Comparison of ENCODE assay signal across 1 cellular context in genomic region chr17:75459590-75460267, GRCh38.
TF ChIP-seq lines count a peak whose summit lies in the region.

No MANE protein-coding gene starts in this region.

TF ChIP-seq in HepG2, 621 proteins besides CTCF, POLR2A, EP300 and RAD21 (continued from another document and continues in another):
- TF ChIP-seq PRDM10 (CRISPR knock-in tag; IDR thresholded peaks at IDR 0.05; ENCODE audit: low read depth) (peak; percentile 62; the same call in 1 of the 2 replicates), ZBTB20 (CRISPR knock-in tag; IDR thresholded peaks at IDR 0.05; ENCODE audit: borderline replicate concordance, low read depth) (peak; percentile 95; the same call in 1 of the 2 replicates), ZIK1 (CRISPR knock-in tag; IDR thresholded peaks at IDR 0.05; ENCODE audit: borderline replicate concordance, low read depth) (no peak), CREB1 (IDR thresholded peaks at IDR 0.05) (peak; percentile 40), CREB1 (CRISPR knock-in tag; IDR thresholded peaks at IDR 0.05) (peak; percentile 40; the same call in 1 of the 2 replicates), SOX6 (IDR thresholded peaks at IDR 0.05) (no peak), SOX6 (CRISPR knock-in tag; IDR thresholded peaks at IDR 0.05) (peak; percentile 77), ZNF292 (CRISPR knock-in tag; IDR thresholded peaks at IDR 0.05; ENCODE audit: borderline replicate concordance, low read depth) (peak; percentile 31; the same call in 1 of the 2 replicates), PAXIP1 (CRISPR knock-in tag; conservative IDR thresholded peaks at IDR 0.05) (peak; percentile 75), SPEN (CRISPR knock-in tag; IDR thresholded peaks at IDR 0.05; ENCODE audit: low read depth) (peak; percentile 57; the same call in 1 of the 2 replicates), FOXA1 (IDR thresholded peaks at IDR 0.05) (0 out of 2 replicates have a peak, but pooled peaks have one; percentile 15), FOXA1 (CRISPR knock-in tag; IDR thresholded peaks at IDR 0.05) (peak; percentile 83), TEAD3 (CRISPR knock-in tag; optimal IDR thresholded peaks at IDR 0.05; ENCODE audit: borderline replicate concordance) (peak; percentile 61), ELF3 (CRISPR knock-in tag; IDR thresholded peaks at IDR 0.05) (peak; percentile 64; the same call in 1 of the 2 replicates), ZNF614 (CRISPR knock-in tag; IDR thresholded peaks at IDR 0.05; ENCODE audit: borderline replicate concordance) (0 out of 2 replicates have a peak, but pooled peaks have one; percentile 52), ZNF264 (CRISPR knock-in tag; IDR thresholded peaks at IDR 0.05) (peak; percentile 84), ZNF788 (CRISPR knock-in tag; IDR thresholded peaks at IDR 0.05; ENCODE audit: borderline replicate concordance) (peak; percentile 47; the same call in 1 of the 2 replicates), ZGPAT (CRISPR knock-in tag; IDR thresholded peaks at IDR 0.05) (peak; percentile 69), ZC3H4 (CRISPR knock-in tag; IDR thresholded peaks at IDR 0.05; ENCODE audit: borderline replicate concordance) (no peak), PAF1 (CRISPR knock-in tag; IDR thresholded peaks at IDR 0.05) (0 out of 2 replicates have a peak, but pooled peaks have one; percentile 55), HMG20B (CRISPR knock-in tag; conservative IDR thresholded peaks at IDR 0.05) (0 out of 2 replicates have a peak, but pooled peaks have one; percentile 30), AGO1 (IDR thresholded peaks at IDR 0.05; ENCODE audit: low read depth, low read length, poor library complexity, severe bottlenecking) (no peak), ZNF792 (CRISPR knock-in tag; IDR thresholded peaks at IDR 0.05) (peak; percentile 54; the same call in 1 of the 2 replicates), ARID4A (CRISPR knock-in tag; IDR thresholded peaks at IDR 0.05; ENCODE audit: borderline replicate concordance) (peak; percentile 72; the same call in 1 of the 2 replicates), ZNF569 (CRISPR knock-in tag; IDR thresholded peaks at IDR 0.05; ENCODE audit: borderline replicate concordance) (no peak), BATF2 (CRISPR knock-in tag; IDR thresholded peaks at IDR 0.05) (no peak), ZNF280D (CRISPR knock-in tag; IDR thresholded peaks at IDR 0.05) (no peak), ATF4 (CRISPR knock-in tag; IDR thresholded peaks at IDR 0.05) (peak in 1 of 2 experiments; percentile 10; a peak in 1 of 4 replicates), TFE3 (CRISPR knock-in tag; IDR thresholded peaks at IDR 0.05) (peak; percentile 98), ZNF562 (CRISPR knock-in tag; IDR thresholded peaks at IDR 0.05; ENCODE audit: borderline replicate concordance) (no peak), FOXK1 (CRISPR knock-in tag; IDR thresholded peaks at IDR 0.05; ENCODE audit: borderline replicate concordance, low read depth) (peak; percentile 95), ZBTB43 (CRISPR knock-in tag; conservative IDR thresholded peaks at IDR 0.05) (peak; percentile 80; the same call in 1 of the 2 replicates), SETDB1 (CRISPR knock-in tag; IDR thresholded peaks at IDR 0.05; ENCODE audit: borderline replicate concordance) (no peak), TARDBP (CRISPR knock-in tag; IDR thresholded peaks at IDR 0.05) (peak; percentile 49; the same call in 1 of the 2 replicates), ZSCAN9 (CRISPR knock-in tag; IDR thresholded peaks at IDR 0.05; ENCODE audit: borderline replicate concordance) (peak; percentile 34; the same call in 1 of the 2 replicates), GABPA (IDR thresholded peaks at IDR 0.05; ENCODE audit: low read depth, low read length) (no peak), GABPA (CRISPR knock-in tag; IDR thresholded peaks at IDR 0.05; ENCODE audit: low read depth) (peak; percentile 41; the same call in 1 of the 2 replicates)
